ENCODE assay signal across 29 cellular contexts in genomic region chr2:147873859-147874483, GRCh38.
"Had no signal": no experiment of that assay in that cellular context is flagged by ENCODE, and none has a peak within 500 bp of the region (broad histone marks: within the 10 kb centered on the region; RNA-seq: fewer than 3 reads in every experiment).

No MANE protein-coding gene starts in this region.

- H3K4me3 Mint-ChIP-seq: activated CD8-positive, alpha-beta T cell treated with anti-CD3 and anti-CD28 coated beads for 36 hours; activated naive CD8-positive, alpha-beta T cell; activated T-cell treated with anti-CD3 and anti-CD28 coated beads, Interleukin-2, amount 50 U/mL, for 4 hours; activated T-helper 17 cell treated with anti-CD3 and anti-CD28 coated beads, Interleukin-2, amount 50 U/mL, for 72 hours; central memory CD8-positive, alpha-beta T cell; dendritic cell treated with granulocyte-macrophage colony-stimulating factor and Interleukin-4, amounts not matched to agents 40 ng/mL and 50 ng/mL, for 4 days; effector memory CD8-positive, alpha-beta T cell; WTC11 had no signal

- H3K9me3 Mint-ChIP-seq: activated CD8-positive, alpha-beta T cell treated with anti-CD3 and anti-CD28 coated beads for 36 hours; activated T-cell treated with anti-CD3 and anti-CD28 coated beads, Interleukin-2, amount 50 U/mL, for 4 hours; activated T-helper 17 cell treated with anti-CD3 and anti-CD28 coated beads, Interleukin-2, amount 50 U/mL, for 72 hours; central memory CD8-positive, alpha-beta T cell; dendritic cell treated with granulocyte-macrophage colony-stimulating factor and Interleukin-4, amounts not matched to agents 40 ng/mL and 50 ng/mL, for 4 days; effector memory CD8-positive, alpha-beta T cell; WTC11 had no signal

- H3K4me3 ChIP-seq: coronary artery, esophagus muscularis mucosa had no signal

- H3K36me3 Mint-ChIP-seq: WTC11 had no signal

- H3K36me3 ChIP-seq: brain microvascular endothelial cell, esophagus muscularis mucosa had no signal

- DNase-seq: activated CD4-positive, alpha-beta T cell treated with anti-CD3 and anti-CD28 coated beads for 48 hours; activated CD4-positive, alpha-beta T cell treated with anti-CD3 and anti-CD28 coated beads, Interleukin-2, amount 50 U/mL, for 1 hour; activated CD4-positive, alpha-beta T cell treated with anti-CD3 and anti-CD28 coated beads, Interleukin-2, amount 50 U/mL, for 48 hours; activated CD8-positive, alpha-beta memory T cell treated with anti-CD3 and anti-CD28 coated beads for 24 hours; activated CD8-positive, alpha-beta T cell treated with anti-CD3 and anti-CD28 coated beads for 36 hours; activated effector memory CD4-positive, alpha-beta T cell treated with Interleukin-2 at 50 U/mL for 16 hours; activated gamma-delta T cell treated with Interleukin-2 at 50 U/mL for 16 hours; activated naive CD4-positive, alpha-beta T cell treated with anti-CD3 and anti-CD28 coated beads, Interleukin-2, amount 50 U/mL, for 16 hours; activated naive CD4-positive, alpha-beta T cell treated with Interleukin-2 at 50 U/mL for 16 hours; activated T-cell treated with anti-CD3 and anti-CD28 coated beads, Interleukin-2, amount 50 U/mL, for 4 hours; amniotic stem cell; anterior cingulate cortex; brain microvascular endothelial cell; effector CD4-positive, alpha-beta T cell; effector memory CD8-positive, alpha-beta T cell; erythroblast; head of caudate nucleus; T-helper 2 cell had no signal

- H3K9me3 ChIP-seq: esophagus muscularis mucosa had no signal

- FAIRE-seq: astrocyte, bronchial epithelial cell, frontal cortex had no signal

- ATAC-seq: activated CD8-positive, alpha-beta T cell treated with anti-CD3 and anti-CD28 coated beads for 36 hours; activated T-cell treated with anti-CD3 and anti-CD28 coated beads, Interleukin-2, amount 50 U/mL, for 4 hours; activated T-helper 17 cell treated with anti-CD3 and anti-CD28 coated beads, Interleukin-2, amount 50 U/mL, for 72 hours; effector memory CD8-positive, alpha-beta T cell; WTC11 had no signal

- H3K27me3 ChIP-seq: brain microvascular endothelial cell, esophagus muscularis mucosa had no signal

- H3K4me1 Mint-ChIP-seq: central memory CD8-positive, alpha-beta T cell had no signal

- H3K27ac ChIP-seq: brain microvascular endothelial cell, coronary artery, esophagus muscularis mucosa, VCaP had no signal

- H3K27ac Mint-ChIP-seq: activated CD8-positive, alpha-beta T cell treated with anti-CD3 and anti-CD28 coated beads for 36 hours; activated naive CD8-positive, alpha-beta T cell; activated T-helper 17 cell treated with anti-CD3 and anti-CD28 coated beads, Interleukin-2, amount 50 U/mL, for 72 hours; dendritic cell treated with granulocyte-macrophage colony-stimulating factor and Interleukin-4, amounts not matched to agents 40 ng/mL and 50 ng/mL, for 4 days; effector memory CD8-positive, alpha-beta T cell; WTC11 had no signal

- H3K27me3 Mint-ChIP-seq: activated CD8-positive, alpha-beta T cell treated with anti-CD3 and anti-CD28 coated beads for 36 hours; activated naive CD8-positive, alpha-beta T cell; activated T-helper 17 cell treated with anti-CD3 and anti-CD28 coated beads, Interleukin-2, amount 50 U/mL, for 72 hours; central memory CD8-positive, alpha-beta T cell; dendritic cell treated with granulocyte-macrophage colony-stimulating factor and Interleukin-4, amounts not matched to agents 40 ng/mL and 50 ng/mL, for 4 days had no signal
